25 cellular contexts compared by ENCODE assay signal in the genomic region with DNA sequence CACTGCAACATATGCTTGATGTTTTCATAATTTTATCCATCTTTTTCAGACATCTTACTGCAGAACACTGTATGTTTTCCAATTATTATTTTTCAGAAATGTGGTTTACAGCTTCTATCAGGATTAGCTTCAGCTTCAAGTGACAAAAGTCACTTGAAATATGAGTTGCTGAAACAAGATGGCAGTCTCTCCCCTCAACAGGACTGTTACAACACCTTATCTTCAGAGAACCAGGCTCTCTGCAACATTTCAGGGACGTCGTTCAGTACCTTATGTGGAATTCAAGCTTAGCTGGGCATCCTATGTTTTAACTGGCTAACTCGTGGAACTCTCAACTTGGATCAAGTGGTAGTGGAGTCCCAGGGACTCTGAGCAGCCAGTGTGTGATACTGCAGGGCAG. TPM values are rescaled to one million over a fixed set of nuclear protein-coding genes. Genes with fewer than 3 reads are reported as not detected.
DNase-seq lines count a peak whose midpoint lies in the region; ATAC-seq and TF ChIP-seq lines count a peak whose summit lies in the region.
"Had no signal": no experiment of that assay in that cellular context is flagged by ENCODE, and none has a peak within 500 bp of the region (broad histone marks: within the 10 kb centered on the region; RNA-seq: fewer than 3 reads in every experiment).

No MANE protein-coding gene starts in this region.

- H3K27ac ChIP-seq in C4-2B = peak overlapping the region; percentile 53
- H3K27ac ChIP-seq: foreskin keratinocyte, left lung, tibial artery had no signal

- H3K36me3 Mint-ChIP-seq in T-helper 1 cell treated with Interleukin-12 subunit alpha and Interleukin-12 subunit beta and Interleukin-4 antibody, amounts not matched to agents 30 μg/mL and 1 μg/mL, for 36 hours (ENCODE audit: low read depth) = peaks cover 37% of the 10 kb centered on the region
- H3K36me3 Mint-ChIP-seq in T-helper 17 cell (ENCODE audit: low read depth) (peaks cover 9% of the 10 kb centered on the region), natural killer cell (peaks cover 6% of the 10 kb centered on the region)

- peaks cover 28% of the 10 kb centered on the region for H3K4me1 Mint-ChIP-seq in T-helper 1 cell treated with Interleukin-12 subunit alpha and Interleukin-12 subunit beta and Interleukin-4 antibody, amounts not matched to agents 30 μg/mL and 1 μg/mL, for 36 hours (ENCODE audit: low read depth)
- H3K4me1 Mint-ChIP-seq in T-helper 17 cell = peaks cover 28% of the 10 kb centered on the region
- peaks cover 31 to 35% of the 10 kb centered on the region in 2 donors for H3K4me1 Mint-ChIP-seq in natural killer cell

- H3K4me3 Mint-ChIP-seq in T-helper 1 cell treated with Interleukin-12 subunit alpha and Interleukin-12 subunit beta and Interleukin-4 antibody, amounts not matched to agents 30 μg/mL and 1 μg/mL, for 36 hours = peak overlapping the region; percentile 81
- H3K4me3 Mint-ChIP-seq in T-helper 17 cell (peak overlapping the region; percentile 97), natural killer cell (peak overlapping the region; percentile 87)

- intact Hi-C loops in natural killer cell (cut with micrococcal nuclease) = loop anchor here (5.0 kb wide), 1 partner anchor 109 kb away; no protein-coding TSS in a partner anchor

- TF ChIP-seq CTCF in C4-2B (conservative IDR thresholded peaks at IDR 0.05) (no peak), natural killer cell (IDR thresholded peaks at IDR 0.05) (no peak)

- ATAC-seq in T-helper 17 cell (no peak), natural killer cell (no peak), GM21528 (IDR thresholded peaks at IDR 0.05; ENCODE audit: low FRiP score, unreplicated experiment) (no peak), HG02852 (IDR thresholded peaks at IDR 0.05; ENCODE audit: unreplicated experiment) (no peak)
- ATAC-seq: foreskin keratinocyte, GM23338, left lung, Right ventricle myocardium inferior had no signal

- DNase-seq in T-helper 1 cell (no peak), T-helper 17 cell (no peak), natural killer cell (no peak)
- no peak for DNase-seq in stimulated activated naive CD4-positive, alpha-beta T cell treated with Interleukin-2 at 50 U/mL for 16 hours (lab: John Stamatoyannopoulos, UW)
- DNase-seq: activated CD4-positive, alpha-beta T cell treated with anti-CD3 and anti-CD28 coated beads, Interleukin-2, amount 50 U/mL, for 48 hours; activated naive CD4-positive, alpha-beta T cell treated with anti-CD3 and anti-CD28 coated beads, Interleukin-2, amount 50 U/mL, for 16 hours; AML-193; effector CD4-positive, alpha-beta T cell; foreskin keratinocyte; left lung; midbrain; NCI-H1105; NCI-H2029 treated with DMSO at 0.1 percent for 48 hours; NCI-H226; NCI-H774; small intestine; stimulated activated naive CD4-positive, alpha-beta T cell; SW 1271; tibial artery had no signal

- no peaks in the 10 kb centered on the region for H3K27me3 Mint-ChIP-seq in T-helper 1 cell treated with Interleukin-12 subunit alpha and Interleukin-12 subunit beta and Interleukin-4 antibody, amounts not matched to agents 30 μg/mL and 1 μg/mL, for 36 hours (ENCODE audit: low read depth)
- H3K27me3 Mint-ChIP-seq in T-helper 17 cell (no peaks in the 10 kb centered on the region), natural killer cell (ENCODE audit: low read depth in 2 of 2) (no peaks in the 10 kb centered on the region)

- no peaks in the 10 kb centered on the region for H3K9me3 Mint-ChIP-seq in T-helper 1 cell treated with Interleukin-12 subunit alpha and Interleukin-12 subunit beta and Interleukin-4 antibody, amounts not matched to agents 30 μg/mL and 1 μg/mL, for 36 hours
- no peaks in the 10 kb centered on the region for H3K9me3 Mint-ChIP-seq in natural killer cell
- H3K9me3 Mint-ChIP-seq: GM23338 had no signal

- no peak overlapping the region for H3K27ac Mint-ChIP-seq in T-helper 1 cell treated with Interleukin-12 subunit alpha and Interleukin-12 subunit beta and Interleukin-4 antibody, amounts not matched to agents 30 μg/mL and 1 μg/mL, for 36 hours
- no peak overlapping the region for H3K27ac Mint-ChIP-seq in T-helper 17 cell
- H3K27ac Mint-ChIP-seq in natural killer cell = no peak overlapping the region

- H3K9me3 ChIP-seq in T-helper 17 cell (ENCODE audit: control insufficient read depth, low read length, poor library complexity, severe bottlenecking) = no peaks in the 10 kb centered on the region
- H3K9me3 ChIP-seq: left lung, tibial artery had no signal

RNA-seq across cellular contexts. Expression of gene UBE2G2, which starts 2.0 kb away (rescaled TPM):
- total RNA-seq in T-helper 17 cell (100 to 1,000 TPM; 124 TPM), natural killer cell (100 to 1,000 TPM in 2 of 3 donors, 10 to 100 TPM in 1; 89.1 to 109 (median 107) TPM)

RNA-seq across cellular contexts. Expression of gene SUMO3, which starts 14.2 kb away (rescaled TPM):
- total RNA-seq in T-helper 17 cell (10 to 100 TPM; 62.1 to 73.4 TPM), natural killer cell (10 to 100 TPM; 64.0 to 70.1 (median 65.2) TPM)
